37 cellular contexts compared by ENCODE assay signal in genomic region chr3:87755852-87756251, GRCh38. TPM values are rescaled to one million over a fixed set of nuclear protein-coding genes. Genes with fewer than 3 reads are reported as not detected.
"Had no signal": no experiment of that assay in that cellular context is flagged by ENCODE, and none has a peak within 500 bp of the region (broad histone marks: within the 10 kb centered on the region; RNA-seq: fewer than 3 reads in every experiment).

No MANE protein-coding gene starts in this region.

- H3K9me3 ChIP-seq: adrenal gland, ascending aorta, body of pancreas had no signal

- H3K27ac ChIP-seq: adrenal gland, ascending aorta, body of pancreas, brain microvascular endothelial cell, breast epithelium, cardiac muscle cell had no signal

- H3K27me3 ChIP-seq: adrenal gland, ascending aorta, body of pancreas, brain microvascular endothelial cell, breast epithelium, cardiac muscle cell had no signal

- ATAC-seq: activated naive CD4-positive, alpha-beta T cell treated with anti-CD3 and anti-CD28 coated beads, Interleukin-2, amount 50 U/mL, for 72 hours; activated naive CD8-positive, alpha-beta T cell treated with anti-CD3 and anti-CD28 coated beads, Interleukin-2, amount 50 U/mL, for 24 hours; activated T-cell treated with anti-CD3 and anti-CD28 coated beads, Interleukin-2, amount 50 U/mL, for 4 hours; activated T-cell treated with anti-CD3 and anti-CD28 coated beads, Interleukin-2, amount 50 U/mL, for 72 hours; activated T-helper 17 cell treated with anti-CD3 and anti-CD28 coated beads, Interleukin-2, amount 50 U/mL, for 72 hours; body of pancreas had no signal

- H3K4me1 ChIP-seq: adrenal gland, ascending aorta, body of pancreas, breast epithelium had no signal

- FAIRE-seq: astrocyte, bronchial epithelial cell had no signal

- DNase-seq: activated effector memory CD4-positive, alpha-beta T cell treated with anti-CD3 and anti-CD28 coated beads, Interleukin-2, amount 50 U/mL, for 16 hours; activated effector memory CD4-positive, alpha-beta T cell treated with Interleukin-2 at 50 U/mL for 16 hours; activated gamma-delta T cell; activated gamma-delta T cell treated with Interleukin-2 at 50 U/mL for 16 hours; activated naive CD4-positive, alpha-beta T cell; activated naive CD4-positive, alpha-beta T cell treated with anti-CD3 and anti-CD28 coated beads for 36 hours; activated naive CD4-positive, alpha-beta T cell treated with anti-CD3 and anti-CD28 coated beads, Interleukin-2, amount 10 ng/mL, durations not matched to agents 7 days and 5 days; activated naive CD4-positive, alpha-beta T cell treated with anti-CD3 and anti-CD28 coated beads, Interleukin-2, amount 50 U/mL, for 16 hours; activated naive CD4-positive, alpha-beta T cell treated with Interleukin-2 at 50 U/mL for 16 hours; activated naive CD8-positive, alpha-beta T cell treated with anti-CD3 and anti-CD28 coated beads for 36 hours; activated naive CD8-positive, alpha-beta T cell treated with anti-CD3 and anti-CD28 coated beads, Interleukin-2, amount 10 ng/mL, durations not matched to agents 7 days and 5 days; activated naive CD8-positive, alpha-beta T cell treated with anti-CD3 and anti-CD28 coated beads, Interleukin-2, amount 50 U/mL, for 24 hours; activated T-cell treated with anti-CD3 and anti-CD28 coated beads, Interleukin-2, amount 50 U/mL, for 1 hour; activated T-cell treated with anti-CD3 and anti-CD28 coated beads, Interleukin-2, amount 50 U/mL, for 24 hours; activated T-cell treated with anti-CD3 and anti-CD28 coated beads, Interleukin-2, amount 50 U/mL, for 4 hours; activated T-cell treated with anti-CD3 and anti-CD28 coated beads, Interleukin-2, amount 50 U/mL, for 48 hours; activated T-cell treated with anti-CD3 and anti-CD28 coated beads, Interleukin-2, amount 50 U/mL, for 72 hours; adrenal gland; amniotic stem cell; amygdala; anterior cingulate cortex; aorta; body of pancreas; brain microvascular endothelial cell; caudate nucleus; central memory CD4-positive, alpha-beta T cell; cerebellar nuclear complex had no signal

- H3K4me3 ChIP-seq: adrenal gland, ascending aorta, body of pancreas, breast epithelium, cardiac muscle cell had no signal

- H3K36me3 ChIP-seq: adrenal gland, ascending aorta, brain microvascular endothelial cell, breast epithelium, cardiac muscle cell had no signal

RNA-seq across cellular contexts. Expression of gene HTR1F, which starts 36.7 kb away (rescaled TPM):
- total RNA-seq: activated naive CD4-positive, alpha-beta T cell treated with anti-CD3 and anti-CD28 coated beads for 36 hours; activated naive CD4-positive, alpha-beta T cell treated with anti-CD3 and anti-CD28 coated beads, Interleukin-2, amount 50 U/mL, for 72 hours; activated naive CD8-positive, alpha-beta T cell treated with anti-CD3 and anti-CD28 coated beads for 36 hours; activated naive CD8-positive, alpha-beta T cell treated with anti-CD3 and anti-CD28 coated beads, Interleukin-2, amount 10 ng/mL, durations not matched to agents 7 days and 5 days; activated T-cell treated with anti-CD3 and anti-CD28 coated beads, Interleukin-2, amount 50 U/mL, for 72 hours; activated T-helper 1 cell treated with anti-CD3 and anti-CD28 coated beads, Interleukin-12 subunit alpha, Interleukin-12 subunit beta, Interleukin-2, Interleukin-4 antibody, amounts not matched to agents 30 ng/mL and 10 ng/mL and 1 ng/mL, durations not matched to agents 14 hours and 24 hours and 36 hours; activated T-helper 17 cell treated with anti-CD3 and anti-CD28 coated beads, Interleukin-2, amount 50 U/mL, for 72 hours; activated T-helper 2 cell treated with anti-CD3 and anti-CD28 coated beads, Interferon-gamma antibody, Interleukin-2, Interleukin-4, amounts not matched to agents 10 μg/mL and 5 μg/mL and 100 μg/mL, durations not matched to agents 14 hours and 24 hours and 36 hours; ascending aorta; bronchial epithelial cell; cardiac muscle cell; chondrocyte had no signal
- polyA plus RNA-seq: aorta, cardiac muscle cell had no signal
